ENCODE assay signal across 23 cellular contexts in genomic region chr6:102746941-102747340, GRCh38.
A peak's percentile ranks its signal among the peaks of the same experiment; 100 is the strongest.
DNase-seq lines count a peak whose midpoint lies in the region; TF ChIP-seq lines count a peak whose summit lies in the region.
"Had no signal": no experiment of that assay in that cellular context is flagged by ENCODE, and none has a peak within 500 bp of the region (broad histone marks: within the 10 kb centered on the region; RNA-seq: fewer than 3 reads in every experiment).

No MANE protein-coding gene starts in this region.

- peak overlapping the region; percentile 8 for H3K27ac Mint-ChIP-seq in neural crest cell (ENCODE audit: unreplicated experiment)
- H3K27ac Mint-ChIP-seq: CD14-positive monocyte; CD4-positive, alpha-beta memory T cell; CD4-positive, CD25-positive, alpha-beta regulatory T cell; CD8-positive, alpha-beta memory T cell had no signal

- H3K36me3 Mint-ChIP-seq in neural crest cell (ENCODE audit: low read depth): no peaks in the 10 kb centered on the region
- H3K36me3 Mint-ChIP-seq: CD14-positive monocyte; CD4-positive, alpha-beta memory T cell; CD4-positive, CD25-positive, alpha-beta regulatory T cell; CD8-positive, alpha-beta memory T cell had no signal

- no peak overlapping the region for H4K91ac ChIP-seq in neuronal stem cell (ENCODE audit: low read depth, low read length, poor library complexity)

- H3K27ac ChIP-seq in neuronal stem cell (replicated peaks; ENCODE audit: low read length) (peak overlapping the region; percentile 74), vagina (no peak overlapping the region)
- H3K27ac ChIP-seq: BLaER1 had no signal

- H3K4me3 ChIP-seq in HAP-1 (no peak overlapping the region), neuronal stem cell (ENCODE audit: low read length in 2 of 2) (no peak overlapping the region), vagina (no peak overlapping the region)
- H3K4me3 ChIP-seq: BLaER1, GM12878 had no signal

- peaks cover 23% of the 10 kb centered on the region for H3K4me1 Mint-ChIP-seq in neural crest cell
- H3K4me1 Mint-ChIP-seq: CD14-positive monocyte; CD4-positive, alpha-beta memory T cell; CD4-positive, CD25-positive, alpha-beta regulatory T cell; CD8-positive, alpha-beta memory T cell had no signal

- in situ Hi-C loops in HAP-1 (cut with MboI; ENCODE audit: low sequenced_read_pairs): no loop called here

- DNase-seq in HAP-1 (ENCODE audit: low spot score in 2 of 2) (peak; percentile 78 to 85), neural crest cell (ENCODE audit: low read depth, low spot score) (no peak), neuronal stem cell (ENCODE audit: low spot score) (peak; percentile 46), vagina (ENCODE audit: extremely low spot score in 2 of 2) (no peak), GM19240 (ENCODE audit: insufficient read length, low spot score) (no peak)
- DNase-seq: 8988T; ACHN; BE2C; C1 segment of cervical spinal cord; CD4-positive, alpha-beta memory T cell; CD4-positive, CD25-positive, alpha-beta regulatory T cell; CD8-positive, alpha-beta memory T cell; COR-L47; DMS 273 treated with DMSO at 0.1 percent for 48 hours; DMS153; DMS53; DMS79; DND-41; EL; GDM1 had no signal

- peak overlapping the region; percentile 45 for H2AFZ ChIP-seq in neuronal stem cell (ENCODE audit: low read length)

- H3K4me1 ChIP-seq in HAP-1 (peaks cover 21% of the 10 kb centered on the region), neuronal stem cell (ENCODE audit: control insufficient read depth in 2 of 2, insufficient read depth in 1 of 2, low read depth in 1 of 2, low read length in 2 of 2) (no peaks in the 10 kb centered on the region), vagina (no peaks in the 10 kb centered on the region)
- H3K4me1 ChIP-seq: BLaER1 had no signal

- no peak overlapping the region for H2BK12ac ChIP-seq in neuronal stem cell (ENCODE audit: low read length)

- no peak overlapping the region for H3K9ac ChIP-seq in neuronal stem cell (ENCODE audit: low read depth, low read length, poor library complexity)
- H3K9ac ChIP-seq: BLaER1 had no signal

- WGBS in neuronal stem cell (ENCODE audit: extremely low coverage in 2 of 2, insufficient read length in 2 of 2, insufficient replicate concordance in 1 of 2), 2 donors: no CpG with 5 or more reads among the region's 5 CpGs

- no peaks in the 10 kb centered on the region for H3K9me3 ChIP-seq in HAP-1
- H3K9me3 ChIP-seq in neuronal stem cell (replicated peaks in 1 of 2; ENCODE audit: control insufficient read depth in 2 of 2, insufficient read depth in 1 of 2, low read depth in 1 of 2, low read length in 2 of 2): no peaks in the 10 kb centered on the region
- H3K9me3 ChIP-seq in vagina: no peaks in the 10 kb centered on the region
- H3K9me3 ChIP-seq: BE2C, BLaER1 had no signal

- no peak for TF ChIP-seq CTCF in neural crest cell (conservative IDR thresholded peaks at IDR 0.05)
- no peak for TF ChIP-seq CTCF in vagina (IDR thresholded peaks at IDR 0.05)

- H3K4ac ChIP-seq in neuronal stem cell (ENCODE audit: low read length): no peak overlapping the region

- no peak overlapping the region for H3K4me3 Mint-ChIP-seq in neural crest cell
- H3K4me3 Mint-ChIP-seq: CD14-positive monocyte; CD4-positive, alpha-beta memory T cell; CD4-positive, CD25-positive, alpha-beta regulatory T cell; CD8-positive, alpha-beta memory T cell had no signal

- no peak overlapping the region for H2BK120ac ChIP-seq in neuronal stem cell (ENCODE audit: low read depth, low read length)

- H4K8ac ChIP-seq in neuronal stem cell (ENCODE audit: low read depth, low read length): no peak overlapping the region

- H3K79me1 ChIP-seq in neuronal stem cell (ENCODE audit: low read depth, low read length): no peaks in the 10 kb centered on the region

- no peak overlapping the region for H2AK5ac ChIP-seq in neuronal stem cell (ENCODE audit: low read depth, low read length)

- H3K9me3 Mint-ChIP-seq in neural crest cell: peaks cover 2% of the 10 kb centered on the region

- no peak overlapping the region for H2BK15ac ChIP-seq in neuronal stem cell (ENCODE audit: low read length)

- H3K23ac ChIP-seq in neuronal stem cell (ENCODE audit: low read depth, low read length, poor library complexity): no peak overlapping the region

- H3K18ac ChIP-seq in neuronal stem cell (ENCODE audit: low read length): no peak overlapping the region

- H3K27me3 Mint-ChIP-seq in neural crest cell (ENCODE audit: low read depth): no peaks in the 10 kb centered on the region
- H3K27me3 Mint-ChIP-seq: CD4-positive, alpha-beta memory T cell; CD4-positive, CD25-positive, alpha-beta regulatory T cell; CD8-positive, alpha-beta memory T cell had no signal

- no peak overlapping the region for H2BK5ac ChIP-seq in neuronal stem cell (ENCODE audit: low read length)

- H3K14ac ChIP-seq in neuronal stem cell (ENCODE audit: low read length): no peak overlapping the region

- intact Hi-C loops in vagina (cut with DNase I): no loop called here

- H3K4me2 ChIP-seq in neuronal stem cell (ENCODE audit: insufficient read depth, low read length, poor library complexity, severe bottlenecking): no peak overlapping the region
- H3K4me2 ChIP-seq: BLaER1 had no signal

- H3K27me3 ChIP-seq in HAP-1 (ENCODE audit: low read depth) (no peaks in the 10 kb centered on the region), neuronal stem cell (ENCODE audit: control insufficient read depth in 3 of 3, insufficient read depth in 3 of 3, low read depth in 1 of 3, low read length in 3 of 3) (no peaks in the 10 kb centered on the region), vagina (no peaks in the 10 kb centered on the region)
- H3K27me3 ChIP-seq: BE2C, BLaER1 had no signal

- no peak for TF ChIP-seq POLR2A in vagina (IDR thresholded peaks at IDR 0.05)

- H3K36me3 ChIP-seq in HAP-1 (replicated peaks) (no peaks in the 10 kb centered on the region), neuronal stem cell (replicated peaks in 1 of 2; ENCODE audit: control insufficient read depth in 2 of 2, insufficient read depth in 2 of 2, low read length in 2 of 2) (no peaks in the 10 kb centered on the region), vagina (no peaks in the 10 kb centered on the region)
- H3K36me3 ChIP-seq: BE2C, BLaER1 had no signal

Comparison
In these comparisons a context has a peak if more than half of its experiments do, and no peak if none do; other contexts are left out.
1. DNase-seq: peak in HAP-1 (2 of 2) and neuronal stem cell (single experiment); none in neural crest cell (single experiment), vagina (0 of 2) and GM19240 (single experiment).